In genomic region chr5:137822158-137822764, GRCh38 we compare ENCODE assay signal across 8 cellular contexts.
DNase-seq lines count a peak whose midpoint lies in the region; ATAC-seq and TF ChIP-seq lines count a peak whose summit lies in the region.

No MANE protein-coding gene starts in this region.

- no peaks in the 10 kb centered on the region for H3K4me1 Mint-ChIP-seq in stimulated activated memory B cell treated with anti-CD40 and anti-IgM and Interleukin-4, amounts not matched to agents 10 μg/mL and 1 μg/mL and 100 μg/mL, for 72 hours
- no peaks in the 10 kb centered on the region for H3K4me1 Mint-ChIP-seq in effector memory CD8-positive, alpha-beta T cell (ENCODE audit: low read depth in 2 of 2)

- peaks cover 8% of the 10 kb centered on the region for H3K9me3 Mint-ChIP-seq in stimulated activated memory B cell treated with anti-CD40 and anti-IgM and Interleukin-4, amounts not matched to agents 10 μg/mL and 1 μg/mL and 100 μg/mL, for 72 hours
- peaks cover 0 to 2% of the 10 kb centered on the region in 2 donors for H3K9me3 Mint-ChIP-seq in effector memory CD8-positive, alpha-beta T cell

- peak; percentile 5 for DNase-seq in CD1c-positive myeloid dendritic cell (ENCODE audit: extremely low spot score)
- DNase-seq in HCEC 1CT: peak; percentile 51
- peak; percentile 23 for DNase-seq in RPMI8226
- peak in 1 of 2 donors; percentile 49 for DNase-seq in foreskin fibroblast
- DNase-seq in retinal pigment epithelial cell (ENCODE audit: low read depth): no peak
- DNase-seq in effector memory CD8-positive, alpha-beta T cell: no peak

- H3K4me3 ChIP-seq in foreskin fibroblast (ENCODE audit: low read depth in 1 of 2, low read length in 2 of 2) (no peak overlapping the region), retinal pigment epithelial cell (ENCODE audit: low read length) (no peak overlapping the region)

- H3K27ac Mint-ChIP-seq in stimulated activated memory B cell treated with anti-CD40 and anti-IgM and Interleukin-4, amounts not matched to agents 10 μg/mL and 1 μg/mL and 100 μg/mL, for 72 hours: no peak overlapping the region
- H3K27ac Mint-ChIP-seq in effector memory CD8-positive, alpha-beta T cell: no peak overlapping the region

- no peaks in the 10 kb centered on the region for H3K27me3 Mint-ChIP-seq in stimulated activated memory B cell treated with anti-CD40 and anti-IgM and Interleukin-4, amounts not matched to agents 10 μg/mL and 1 μg/mL and 100 μg/mL, for 72 hours
- H3K27me3 Mint-ChIP-seq in effector memory CD8-positive, alpha-beta T cell: peaks cover 5 to 10% of the 10 kb centered on the region in 2 donors

- no peak overlapping the region for H3K4me3 Mint-ChIP-seq in stimulated activated memory B cell treated with anti-CD40 and anti-IgM and Interleukin-4, amounts not matched to agents 10 μg/mL and 1 μg/mL and 100 μg/mL, for 72 hours
- no peak overlapping the region for H3K4me3 Mint-ChIP-seq in effector memory CD8-positive, alpha-beta T cell

- ATAC-seq in stimulated activated memory B cell treated with anti-CD40 and anti-IgM and Interleukin-4, amounts not matched to agents 10 μg/mL and 1 μg/mL and 100 μg/mL, for 72 hours: no peak
- ATAC-seq in HG03469 (IDR thresholded peaks at IDR 0.05; ENCODE audit: unreplicated experiment): no peak
- ATAC-seq in effector memory CD8-positive, alpha-beta T cell (replicated peaks): no peak

- H3K36me3 Mint-ChIP-seq in stimulated activated memory B cell treated with anti-CD40 and anti-IgM and Interleukin-4, amounts not matched to agents 10 μg/mL and 1 μg/mL and 100 μg/mL, for 72 hours: peaks cover 22% of the 10 kb centered on the region
- no peaks in the 10 kb centered on the region for H3K36me3 Mint-ChIP-seq in effector memory CD8-positive, alpha-beta T cell (ENCODE audit: insufficient read depth)

- TF ChIP-seq CTCF in foreskin fibroblast (IDR thresholded peaks at IDR 0.05; ENCODE audit: low read depth, low read length): peak; percentile 41
- TF ChIP-seq CTCF in retinal pigment epithelial cell (conservative IDR thresholded peaks at IDR 0.05; ENCODE audit: low read depth, low read length): peak; percentile 69

Comparison
In these comparisons a context has a peak if more than half of its experiments do, and no peak if none do; other contexts are left out.
1. DNase-seq: peak in CD1c-positive myeloid dendritic cell (single experiment), HCEC 1CT (single experiment) and RPMI8226 (single experiment); none in retinal pigment epithelial cell (single experiment) and effector memory CD8-positive, alpha-beta T cell (0 of 3).